7 cellular contexts compared by ENCODE assay signal in the genomic region with DNA sequence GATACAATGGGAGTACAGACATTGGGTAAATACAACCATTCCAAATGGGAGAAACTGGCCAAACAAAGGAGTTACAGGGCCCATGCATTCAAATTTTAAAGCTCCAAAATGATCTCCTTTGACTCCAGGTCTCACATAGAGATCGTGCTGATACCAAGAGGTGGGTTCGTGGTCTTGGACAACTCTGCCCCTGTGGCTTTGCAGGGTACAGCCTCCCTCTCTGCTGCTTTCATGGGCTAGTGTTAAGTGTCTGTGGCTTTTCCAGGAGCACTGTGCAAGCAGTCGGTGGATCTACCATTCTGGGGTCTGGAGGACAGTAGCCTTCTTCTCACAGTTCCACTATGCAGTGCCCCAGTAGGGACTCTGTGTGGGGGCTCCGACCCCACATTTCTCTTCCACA. TPM values are rescaled to one million over a fixed set of nuclear protein-coding genes. Genes with fewer than 3 reads are reported as not detected.
DNase-seq lines count a peak whose midpoint lies in the region; ATAC-seq, FAIRE-seq and TF ChIP-seq lines count a peak whose summit lies in the region.
"Not testable (repeated sequence)": the region's sequence is repeated elsewhere in the genome, so short reads cannot be mapped to it uniquely, and the experiment has no call there.

No MANE protein-coding gene starts in this region.

- H3K9ac ChIP-seq in DND-41 (ENCODE audit: low read depth, low read length); HepG2 (ENCODE audit: insufficient read depth, low read depth, low read length): not testable (repeated sequence)

- POLR2A ChIA-PET in activated CD8-positive, alpha-beta T cell treated with anti-CD3 and anti-CD28 coated beads for 36 hours (lab: Charles Lee); HepG2 (lab: Yijun Ruan, JAX): not testable (repeated sequence)

- BruUV-seq in HepG2 (replicated peaks; lab: Mats Ljungman, UMichigan), result not testable (repeated sequence)

- TF ChIP-seq RAD21 in HepG2 (CRISPR knock-in tag; IDR thresholded peaks at IDR 0.05), result not testable (repeated sequence)

- peaks cover 12% of the 10 kb centered on the region; the same call in 1 of the 2 replicates for H3K36me3 ChIP-seq in DND-41 (ENCODE audit: insufficient read depth, low read length)
- H3K36me3 ChIP-seq in HepG2 (replicated peaks in 1 of 2; ENCODE audit: control insufficient read depth in 1 of 2, insufficient read depth in 2 of 2, low read length in 2 of 2), result not testable (repeated sequence)

- not testable (repeated sequence) for H3K27ac ChIP-seq in DND-41 (ENCODE audit: low read length); HepG2 (ENCODE audit: extremely low read length, insufficient read depth, low read length)

- in situ Hi-C loops in HepG2 (cut with HindIII; ENCODE audit: extremely low pct_ligation_motif_present, low pct_unique_long_range_greater_than_20kb), result not testable (repeated sequence)

- not testable (repeated sequence) for FAIRE-seq in HepG2 (lab: Jason Lieb, UNC)

- not testable (repeated sequence) for H4K20me1 ChIP-seq in DND-41 (ENCODE audit: insufficient read depth, low read length); HepG2 (ENCODE audit: insufficient read depth, low read length)

- H3K4me1 Mint-ChIP-seq in activated CD8-positive, alpha-beta T cell treated with anti-CD3 and anti-CD28 coated beads for 36 hours (ENCODE audit: low read depth), result peaks cover 63% of the 10 kb centered on the region
- peaks cover 47% of the 10 kb centered on the region for H3K4me1 Mint-ChIP-seq in activated T-helper 17 cell treated with anti-CD3 and anti-CD28 coated beads, Interleukin-2, amount 50 U/mL, for 72 hours
- H3K4me1 Mint-ChIP-seq in activated naive CD8-positive, alpha-beta T cell treated with anti-CD3 and anti-CD28 coated beads, Interleukin-2, amount 50 U/mL, for 24 hours, result peaks cover 63% of the 10 kb centered on the region
- H3K4me1 Mint-ChIP-seq in natural killer cell treated with Interleukin-12 subunit alpha and Interleukin-12 subunit beta and Interleukin-15 and Interleukin-18, amount 100 ng/mL, for 72 hours (ENCODE audit: low read depth in 2 of 2), result peaks cover 32 to 61% of the 10 kb centered on the region in 2 donors
- H3K4me1 Mint-ChIP-seq in stimulated activated naive CD8-positive, alpha-beta T cell treated with anti-CD3 and anti-CD28 coated beads, Interleukin-15, Interleukin-2, amounts not matched to agents 100 ng/mL and 50 ng/mL, for 24 hours (ENCODE audit: low read depth), result peaks cover 67% of the 10 kb centered on the region

- not testable (repeated sequence) for H3K4me1 ChIP-seq in DND-41 (ENCODE audit: insufficient read depth, low read length)
- peaks cover 16% of the 10 kb centered on the region for H3K4me1 ChIP-seq in HepG2 (ENCODE audit: insufficient read depth, low read length)

- H3K27me3 ChIP-seq in DND-41 (ENCODE audit: insufficient read depth, low read length, poor library complexity); HepG2 (ENCODE audit: control insufficient read depth in 1 of 2, insufficient read depth in 2 of 2, low read length in 2 of 2): not testable (repeated sequence)

- peaks cover 43% of the 10 kb centered on the region for H3K79me2 ChIP-seq in DND-41 (ENCODE audit: insufficient read depth, low read length)
- H3K79me2 ChIP-seq in HepG2 (ENCODE audit: insufficient read depth, low read length), result not testable (repeated sequence)

- not testable (repeated sequence) for ATAC-seq in DND-41 (ENCODE audit: insufficient read depth, low read depth); activated CD8-positive, alpha-beta T cell treated with anti-CD3 and anti-CD28 coated beads for 36 hours; activated T-helper 17 cell treated with anti-CD3 and anti-CD28 coated beads, Interleukin-2, amount 50 U/mL, for 72 hours (replicated peaks); activated naive CD8-positive, alpha-beta T cell treated with anti-CD3 and anti-CD28 coated beads, Interleukin-2, amount 50 U/mL, for 24 hours; natural killer cell treated with Interleukin-12 subunit alpha and Interleukin-12 subunit beta and Interleukin-15 and Interleukin-18, amount 100 ng/mL, for 72 hours
- ATAC-seq in HepG2, result peak; percentile 73

- CTCF ChIA-PET in activated CD8-positive, alpha-beta T cell treated with anti-CD3 and anti-CD28 coated beads for 36 hours (lab: Charles Lee); HepG2 (lab: Yijun Ruan, JAX; ENCODE audit: low intra/inter-chr PET ratio, low total read pairs): not testable (repeated sequence)

- H2AFZ ChIP-seq in DND-41 (ENCODE audit: low read depth, low read length); HepG2 (ENCODE audit: low read length): not testable (repeated sequence)

- not testable (repeated sequence) for TF ChIP-seq POLR2A in HepG2 (IDR thresholded peaks at IDR 0.05; ENCODE audit: insufficient read depth in 1 of 2, low read depth in 2 of 2, low read length in 2 of 2)

- peak; percentile 14 for DNase-seq in DND-41
- DNase-seq in activated CD8-positive, alpha-beta T cell treated with anti-CD3 and anti-CD28 coated beads for 36 hours; activated naive CD8-positive, alpha-beta T cell treated with anti-CD3 and anti-CD28 coated beads, Interleukin-2, amount 50 U/mL, for 24 hours; HepG2 (ENCODE audit: low spot score); natural killer cell treated with Interleukin-12 subunit alpha and Interleukin-12 subunit beta and Interleukin-15 and Interleukin-18, amount 100 ng/mL, for 72 hours (ENCODE audit: low spot score): not testable (repeated sequence)

- H3K4me3 Mint-ChIP-seq in activated CD8-positive, alpha-beta T cell treated with anti-CD3 and anti-CD28 coated beads for 36 hours; activated naive CD8-positive, alpha-beta T cell treated with anti-CD3 and anti-CD28 coated beads, Interleukin-2, amount 50 U/mL, for 24 hours; stimulated activated naive CD8-positive, alpha-beta T cell treated with anti-CD3 and anti-CD28 coated beads, Interleukin-15, Interleukin-2, amounts not matched to agents 100 ng/mL and 50 ng/mL, for 24 hours: not testable (repeated sequence)
- H3K4me3 Mint-ChIP-seq in activated T-helper 17 cell treated with anti-CD3 and anti-CD28 coated beads, Interleukin-2, amount 50 U/mL, for 72 hours, result peak overlapping the region; percentile 41
- H3K4me3 Mint-ChIP-seq in natural killer cell treated with Interleukin-12 subunit alpha and Interleukin-12 subunit beta and Interleukin-15 and Interleukin-18, amount 100 ng/mL, for 72 hours, result peak overlapping the region; percentile 67

- peak overlapping the region; percentile 62 for H3K27ac Mint-ChIP-seq in activated CD8-positive, alpha-beta T cell treated with anti-CD3 and anti-CD28 coated beads for 36 hours
- H3K27ac Mint-ChIP-seq in activated T-helper 17 cell treated with anti-CD3 and anti-CD28 coated beads, Interleukin-2, amount 50 U/mL, for 72 hours, result peak overlapping the region; percentile 12
- peak overlapping the region; percentile 69 for H3K27ac Mint-ChIP-seq in activated naive CD8-positive, alpha-beta T cell treated with anti-CD3 and anti-CD28 coated beads, Interleukin-2, amount 50 U/mL, for 24 hours
- H3K27ac Mint-ChIP-seq in natural killer cell treated with Interleukin-12 subunit alpha and Interleukin-12 subunit beta and Interleukin-15 and Interleukin-18, amount 100 ng/mL, for 72 hours, result peak overlapping the region in 1 of 2 donors; percentile 77
- H3K27ac Mint-ChIP-seq in stimulated activated naive CD8-positive, alpha-beta T cell treated with anti-CD3 and anti-CD28 coated beads, Interleukin-15, Interleukin-2, amounts not matched to agents 100 ng/mL and 50 ng/mL, for 24 hours, result peak overlapping the region; percentile 63

- not testable (repeated sequence) for TF ChIP-seq EP300 in HepG2 (IDR thresholded peaks at IDR 0.05; ENCODE audit: low read depth in 2 of 2, low read length in 2 of 2); HepG2 (CRISPR knock-in tag; IDR thresholded peaks at IDR 0.05; ENCODE audit: borderline replicate concordance)

- H3K9me3 Mint-ChIP-seq in activated CD8-positive, alpha-beta T cell treated with anti-CD3 and anti-CD28 coated beads for 36 hours; activated T-helper 17 cell treated with anti-CD3 and anti-CD28 coated beads, Interleukin-2, amount 50 U/mL, for 72 hours; natural killer cell treated with Interleukin-12 subunit alpha and Interleukin-12 subunit beta and Interleukin-15 and Interleukin-18, amount 100 ng/mL, for 72 hours; stimulated activated naive CD8-positive, alpha-beta T cell treated with anti-CD3 and anti-CD28 coated beads, Interleukin-15, Interleukin-2, amounts not matched to agents 100 ng/mL and 50 ng/mL, for 24 hours: not testable (repeated sequence)
- peaks cover 15% of the 10 kb centered on the region for H3K9me3 Mint-ChIP-seq in activated naive CD8-positive, alpha-beta T cell treated with anti-CD3 and anti-CD28 coated beads, Interleukin-2, amount 50 U/mL, for 24 hours

- 14% methylated on average over 2 of the region's 4 CpGs for WGBS in HepG2 (ENCODE audit: low lambda C conversion rate)

- H3K4me3 ChIP-seq in DND-41 (ENCODE audit: low read depth in 1 of 2, low read length in 2 of 2); HepG2 (replicated peaks in 1 of 3; ENCODE audit: insufficient read depth in 1 of 3, low read depth in 2 of 3, low read length in 3 of 3): not testable (repeated sequence)

- not testable (repeated sequence) for H3K4me2 ChIP-seq in DND-41 (ENCODE audit: insufficient read depth, low read length); HepG2 (ENCODE audit: low read depth, low read length)

- H3K27me3 Mint-ChIP-seq in activated CD8-positive, alpha-beta T cell treated with anti-CD3 and anti-CD28 coated beads for 36 hours; activated T-helper 17 cell treated with anti-CD3 and anti-CD28 coated beads, Interleukin-2, amount 50 U/mL, for 72 hours; activated naive CD8-positive, alpha-beta T cell treated with anti-CD3 and anti-CD28 coated beads, Interleukin-2, amount 50 U/mL, for 24 hours; natural killer cell treated with Interleukin-12 subunit alpha and Interleukin-12 subunit beta and Interleukin-15 and Interleukin-18, amount 100 ng/mL, for 72 hours; stimulated activated naive CD8-positive, alpha-beta T cell treated with anti-CD3 and anti-CD28 coated beads, Interleukin-15, Interleukin-2, amounts not matched to agents 100 ng/mL and 50 ng/mL, for 24 hours: not testable (repeated sequence)

- not testable (repeated sequence) for TF ChIP-seq CTCF in DND-41 (IDR thresholded peaks at IDR 0.05; ENCODE audit: borderline replicate concordance, extremely low read depth, low read length, poor library complexity, severe bottlenecking); activated CD8-positive, alpha-beta T cell treated with anti-CD3 and anti-CD28 coated beads for 36 hours (IDR thresholded peaks at IDR 0.05); HepG2 (CRISPR knock-in tag; IDR thresholded peaks at IDR 0.05)

- H3K36me3 Mint-ChIP-seq in activated CD8-positive, alpha-beta T cell treated with anti-CD3 and anti-CD28 coated beads for 36 hours (ENCODE audit: low read depth), result peaks cover 42% of the 10 kb centered on the region
- not testable (repeated sequence) for H3K36me3 Mint-ChIP-seq in activated T-helper 17 cell treated with anti-CD3 and anti-CD28 coated beads, Interleukin-2, amount 50 U/mL, for 72 hours (ENCODE audit: low read depth)
- peaks cover 31% of the 10 kb centered on the region for H3K36me3 Mint-ChIP-seq in activated naive CD8-positive, alpha-beta T cell treated with anti-CD3 and anti-CD28 coated beads, Interleukin-2, amount 50 U/mL, for 24 hours (ENCODE audit: low read depth)
- peaks cover 24% of the 10 kb centered on the region for H3K36me3 Mint-ChIP-seq in natural killer cell treated with Interleukin-12 subunit alpha and Interleukin-12 subunit beta and Interleukin-15 and Interleukin-18, amount 100 ng/mL, for 72 hours
- H3K36me3 Mint-ChIP-seq in stimulated activated naive CD8-positive, alpha-beta T cell treated with anti-CD3 and anti-CD28 coated beads, Interleukin-15, Interleukin-2, amounts not matched to agents 100 ng/mL and 50 ng/mL, for 24 hours (ENCODE audit: low read depth), result peaks cover 25% of the 10 kb centered on the region

- intact Hi-C loops in activated CD8-positive, alpha-beta T cell treated with anti-CD3 and anti-CD28 coated beads for 36 hours (cut with micrococcal nuclease); HepG2 (cut with micrococcal nuclease; ENCODE audit: unreplicated experiment): not testable (repeated sequence)

- H3K9me3 ChIP-seq in DND-41 (ENCODE audit: insufficient read depth, low read length, severe bottlenecking); HepG2 (ENCODE audit: low read length): not testable (repeated sequence)

RNA-seq across cellular contexts. Expression of a gene that starts 39.2 kb away (rescaled TPM):
- 10 to 100 TPM; 59.1 to 60.8 TPM for total RNA-seq in activated CD8-positive, alpha-beta T cell treated with anti-CD3 and anti-CD28 coated beads for 36 hours
- total RNA-seq in activated T-helper 17 cell treated with anti-CD3 and anti-CD28 coated beads, Interleukin-2, amount 50 U/mL, for 72 hours, result 10 to 100 TPM; 45.7 to 54.9 TPM
- 12.3 and 18.5 TPM in 2 replicates for total RNA-seq in HepG2 (2016; rRNA removed; fragmentation: Illumina TruSeq; extraction: Trizol)
- 6.6 and 7.9 TPM in 2 replicates for total RNA-seq in HepG2 (2016; cell fraction: cytosol; rRNA removed; fragmentation: Illumina TruSeq; extraction: Trizol; ENCODE audit: low read depth)
- total RNA-seq in HepG2 (2016; cell fraction: insoluble cytoplasmic fraction; rRNA removed; fragmentation: Illumina TruSeq; extraction: Trizol), result 13.2 and 18.3 TPM in 2 replicates
- 11.5 and 12.6 TPM in 2 replicates for total RNA-seq in HepG2 (2016; cell fraction: membrane; rRNA removed; fragmentation: Illumina TruSeq; extraction: Trizol)
- total RNA-seq in HepG2 (2016; cell fraction: nucleus; rRNA removed; fragmentation: Illumina TruSeq; extraction: Trizol), result 9.7 and 10.3 TPM in 2 replicates
- polyA plus RNA-seq in HepG2 (2011; rRNA removed), result 10.5 and 12.6 TPM in 2 replicates
- 5.8 and 8.5 TPM in 2 replicates for polyA plus RNA-seq in HepG2 (2011; cell fraction: cytosol; rRNA removed)
- 3.2 and 3.4 TPM in 2 replicates for polyA plus RNA-seq in HepG2 (2011; cell fraction: nucleus; rRNA removed)
- 9.3 and 11.0 TPM in 2 replicates for polyA plus RNA-seq in HepG2 (2012)
- 2.4 and 3.5 TPM in 2 replicates for polyA plus RNA-seq in HepG2 (2016; cell fraction: cytosol; fragmentation: Illumina TruSeq; extraction: Trizol; ENCODE audit: low read depth)
- polyA plus RNA-seq in HepG2 (2016; cell fraction: insoluble cytoplasmic fraction; fragmentation: Illumina TruSeq; extraction: Trizol; ENCODE audit: low read depth), result 14.6 and 16.0 TPM in 2 replicates
- 6.3 and 7.5 TPM in 2 replicates for polyA plus RNA-seq in HepG2 (2016; cell fraction: membrane; fragmentation: Illumina TruSeq; extraction: Trizol; ENCODE audit: low read depth)
- polyA plus RNA-seq in HepG2 (2016; cell fraction: nucleus; fragmentation: Illumina TruSeq; extraction: Trizol; ENCODE audit: insufficient read depth, low read depth), result 6.8 and 9.3 TPM in 2 replicates
- 8.6 and 26.1 TPM in 2 replicates for polyA minus RNA-seq in HepG2 (2011; rRNA and poly(A)+ RNA removed; ENCODE audit: low replicate concordance)
- polyA minus RNA-seq in HepG2 (2011; cell fraction: cytosol; rRNA and poly(A)+ RNA removed), result 7.9 and 11.1 TPM in 2 replicates
- polyA minus RNA-seq in HepG2 (2011; cell fraction: nucleus; rRNA and poly(A)+ RNA removed), result 18.5 TPM in 2 replicates
- 10 to 100 TPM; 15.7 to 29.7 TPM for total RNA-seq in natural killer cell treated with Interleukin-12 subunit alpha and Interleukin-12 subunit beta and Interleukin-15 and Interleukin-18, amount 100 ng/mL, for 72 hours
